Comparison of ENCODE assay signal across 16 cellular contexts in the genomic region with DNA sequence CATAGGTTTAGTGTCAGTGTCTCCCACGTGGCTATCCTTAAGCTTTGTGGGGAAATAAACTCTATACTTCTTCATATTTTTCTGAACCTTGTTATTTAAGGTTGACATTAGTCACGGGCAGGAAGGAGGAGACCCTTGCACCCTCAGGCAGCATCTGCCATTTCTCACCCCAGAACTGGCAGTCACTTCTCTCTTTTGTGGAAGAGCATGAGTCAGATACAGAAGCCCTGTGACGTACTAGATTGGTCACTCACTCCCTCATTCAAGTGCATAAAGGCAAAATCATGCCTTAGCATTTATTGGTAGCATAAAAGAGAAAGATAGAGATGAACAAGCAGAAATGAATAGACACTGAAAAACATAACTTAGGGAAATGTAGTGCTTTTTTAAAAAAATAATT.
DNase-seq lines count a peak whose midpoint lies in the region; ATAC-seq and TF ChIP-seq lines count a peak whose summit lies in the region.
"Had no signal": no experiment of that assay in that cellular context is flagged by ENCODE, and none has a peak within 500 bp of the region (broad histone marks: within the 10 kb centered on the region; RNA-seq: fewer than 3 reads in every experiment).

No MANE protein-coding gene starts in this region.

- TF ChIP-seq POLR2A in breast epithelium (IDR thresholded peaks at IDR 0.05) (no peak), thyroid gland (IDR thresholded peaks at IDR 0.05) (no peak), tibial nerve (IDR thresholded peaks at IDR 0.05) (no peak)

- H3K36me3 Mint-ChIP-seq in MCF 10A (ENCODE audit: insufficient read depth, unreplicated experiment) (no peaks in the 10 kb centered on the region), endodermal cell (ENCODE audit: low read depth) (no peaks in the 10 kb centered on the region)
- no peaks in the 10 kb centered on the region for H3K36me3 Mint-ChIP-seq in activated T-helper 2 cell treated with anti-CD3 and anti-CD28 coated beads, Interferon-gamma antibody, Interleukin-2, Interleukin-4, amounts not matched to agents 10 μg/mL and 5 μg/mL and 100 μg/mL, durations not matched to agents 14 hours and 24 hours and 36 hours (ENCODE audit: low read depth)
- H3K36me3 Mint-ChIP-seq in stimulated activated effector memory CD8-positive, alpha-beta T cell treated with anti-CD3 and anti-CD28 coated beads, Interleukin-12 subunit alpha, Interleukin-12 subunit beta, amount 100 ng/mL, for 72 hours, result no peaks in the 10 kb centered on the region
- H3K36me3 Mint-ChIP-seq: activated naive CD8-positive, alpha-beta T cell treated with anti-CD3 and anti-CD28 coated beads, Interleukin-2, amount 10 ng/mL, durations not matched to agents 7 days and 5 days; natural killer cell treated with Interleukin-12 subunit alpha and Interleukin-12 subunit beta and Interleukin-15 and Interleukin-18, amount 100 ng/mL, for 72 hours had no signal

- no peak overlapping the region for H3K27ac ChIP-seq in breast epithelium
- no peak overlapping the region for H3K27ac ChIP-seq in endodermal cell (ENCODE audit: low read depth, low read length)
- H3K27ac ChIP-seq in thyroid gland, result no peak overlapping the region
- H3K27ac ChIP-seq in tibial nerve, result no peak overlapping the region
- H3K27ac ChIP-seq: left ventricle myocardium inferior, SJSA1, upper lobe of right lung had no signal

- no peak for TF ChIP-seq EP300 in tibial nerve (IDR thresholded peaks at IDR 0.05)

- H3K4me3 ChIP-seq in breast epithelium (no peak overlapping the region), endodermal cell (ENCODE audit: low read length) (no peak overlapping the region), thyroid gland (replicated peaks in 1 of 3) (no peak overlapping the region), tibial nerve (no peak overlapping the region)
- H3K4me3 ChIP-seq: left ventricle myocardium inferior, SJSA1, upper lobe of right lung had no signal

- CTCF ChIA-PET in MCF 10A (lab: Yijun Ruan, JAX), result no interaction called here

- intact Hi-C loops in MCF 10A (cut with micrococcal nuclease), result no loop called here
- intact Hi-C loops in breast epithelium (cut with DNase I; ENCODE audit: low total_unique reads), result loop anchor here (2.0 kb wide), 1 partner anchor 41 kb away; no protein-coding TSS in a partner anchor
- intact Hi-C loops in activated T-helper 2 cell treated with anti-CD3 and anti-CD28 coated beads, Interferon-gamma antibody, Interleukin-2, Interleukin-4, amounts not matched to agents 10 μg/mL and 5 μg/mL and 100 μg/mL, durations not matched to agents 14 hours and 24 hours and 36 hours (cut with micrococcal nuclease), result loop anchor here (5.0 kb wide), 2 partner anchors 201 to 291 kb away; no protein-coding TSS in a partner anchor
- intact Hi-C loops in thyroid gland (cut with DNase I), result no loop called here

- H3K9me3 ChIP-seq in breast epithelium (no peaks in the 10 kb centered on the region), endodermal cell (ENCODE audit: control insufficient read depth, low read length) (no peaks in the 10 kb centered on the region), thyroid gland (no peaks in the 10 kb centered on the region), tibial nerve (no peaks in the 10 kb centered on the region)
- H3K9me3 ChIP-seq: left ventricle myocardium inferior, SJSA1, upper lobe of right lung had no signal

- TF ChIP-seq CTCF in MCF 10A (IDR thresholded peaks at IDR 0.05; ENCODE audit: unreplicated experiment) (no peak), breast epithelium (IDR thresholded peaks at IDR 0.05) (no peak), endodermal cell (conservative IDR thresholded peaks at IDR 0.05) (no peak), thyroid gland (IDR thresholded peaks at IDR 0.05) (no peak), tibial nerve (IDR thresholded peaks at IDR 0.05) (no peak)

- H3K27me3 Mint-ChIP-seq in MCF 10A (ENCODE audit: insufficient read depth, unreplicated experiment), result no peaks in the 10 kb centered on the region
- H3K27me3 Mint-ChIP-seq in activated T-helper 2 cell treated with anti-CD3 and anti-CD28 coated beads, Interferon-gamma antibody, Interleukin-2, Interleukin-4, amounts not matched to agents 10 μg/mL and 5 μg/mL and 100 μg/mL, durations not matched to agents 14 hours and 24 hours and 36 hours (ENCODE audit: low read depth), result no peaks in the 10 kb centered on the region
- H3K27me3 Mint-ChIP-seq in endodermal cell (ENCODE audit: insufficient read depth), result no peaks in the 10 kb centered on the region
- H3K27me3 Mint-ChIP-seq: activated naive CD8-positive, alpha-beta T cell treated with anti-CD3 and anti-CD28 coated beads, Interleukin-2, amount 10 ng/mL, durations not matched to agents 7 days and 5 days had no signal

- H3K4me1 Mint-ChIP-seq in MCF 10A (ENCODE audit: insufficient read depth, unreplicated experiment) (peaks cover 5% of the 10 kb centered on the region), endodermal cell (peaks cover 5% of the 10 kb centered on the region)
- H3K4me1 Mint-ChIP-seq in activated T-helper 2 cell treated with anti-CD3 and anti-CD28 coated beads, Interferon-gamma antibody, Interleukin-2, Interleukin-4, amounts not matched to agents 10 μg/mL and 5 μg/mL and 100 μg/mL, durations not matched to agents 14 hours and 24 hours and 36 hours (ENCODE audit: low read depth), result peaks cover 16% of the 10 kb centered on the region
- peaks cover 6% of the 10 kb centered on the region for H3K4me1 Mint-ChIP-seq in stimulated activated effector memory CD8-positive, alpha-beta T cell treated with anti-CD3 and anti-CD28 coated beads, Interleukin-12 subunit alpha, Interleukin-12 subunit beta, amount 100 ng/mL, for 72 hours
- H3K4me1 Mint-ChIP-seq: activated naive CD8-positive, alpha-beta T cell treated with anti-CD3 and anti-CD28 coated beads, Interleukin-2, amount 10 ng/mL, durations not matched to agents 7 days and 5 days had no signal

- H3K4me1 ChIP-seq in breast epithelium, result no peaks in the 10 kb centered on the region
- no peaks in the 10 kb centered on the region for H3K4me1 ChIP-seq in endodermal cell (ENCODE audit: control insufficient read depth, insufficient read depth, low read length)
- no peaks in the 10 kb centered on the region for H3K4me1 ChIP-seq in thyroid gland
- H3K4me1 ChIP-seq in tibial nerve, result no peaks in the 10 kb centered on the region
- H3K4me1 ChIP-seq: left ventricle myocardium inferior, SJSA1, upper lobe of right lung had no signal

- WGBS in endodermal cell (ENCODE audit: insufficient coverage in 1 of 2, insufficient read length in 1 of 2), 2 experiments, result 57% methylated on average over 3 of the region's 3 CpGs; no CpG with 5 or more reads in 1 of the 2 experiments
- 53 to 57% methylated on average over 3 of the region's 3 CpGs for WGBS in thyroid gland, 2 donors
- whole genome bisulfite sequencing in tibial nerve, 2 donors, result 44 to 54% methylated on average over 3 of the region's 3 CpGs

- H3K9me3 Mint-ChIP-seq in MCF 10A (ENCODE audit: unreplicated experiment) (no peaks in the 10 kb centered on the region), endodermal cell (no peaks in the 10 kb centered on the region)
- no peaks in the 10 kb centered on the region for H3K9me3 Mint-ChIP-seq in activated T-helper 2 cell treated with anti-CD3 and anti-CD28 coated beads, Interferon-gamma antibody, Interleukin-2, Interleukin-4, amounts not matched to agents 10 μg/mL and 5 μg/mL and 100 μg/mL, durations not matched to agents 14 hours and 24 hours and 36 hours
- H3K9me3 Mint-ChIP-seq in stimulated activated effector memory CD8-positive, alpha-beta T cell treated with anti-CD3 and anti-CD28 coated beads, Interleukin-12 subunit alpha, Interleukin-12 subunit beta, amount 100 ng/mL, for 72 hours, result no peaks in the 10 kb centered on the region
- H3K9me3 Mint-ChIP-seq: activated naive CD8-positive, alpha-beta T cell treated with anti-CD3 and anti-CD28 coated beads, Interleukin-2, amount 10 ng/mL, durations not matched to agents 7 days and 5 days; HFFc6; natural killer cell treated with Interleukin-12 subunit alpha and Interleukin-12 subunit beta and Interleukin-15 and Interleukin-18, amount 100 ng/mL, for 72 hours had no signal

- no peak overlapping the region for H3K9ac ChIP-seq in endodermal cell (ENCODE audit: extremely low read depth, low read length, poor library complexity, severe bottlenecking)

- DNase-seq in MCF 10A (ENCODE audit: unreplicated experiment) (peak; percentile 39), breast epithelium (ENCODE audit: low spot score in 2 of 2) (no peak), endodermal cell (no peak), thyroid gland (no peak), tibial nerve (ENCODE audit: low spot score in 2 of 2) (no peak)
- no peak for DNase-seq in activated T-helper 2 cell treated with anti-CD3 and anti-CD28 coated beads, Interferon-gamma antibody, Interleukin-2, Interleukin-4, amounts not matched to agents 10 μg/mL and 5 μg/mL and 100 μg/mL, durations not matched to agents 14 hours and 24 hours and 36 hours (ENCODE audit: low spot score)
- DNase-seq in stimulated activated effector memory CD8-positive, alpha-beta T cell treated with anti-CD3 and anti-CD28 coated beads, Interleukin-12 subunit alpha, Interleukin-12 subunit beta, amount 100 ng/mL, for 72 hours (ENCODE audit: low spot score in 2 of 2), result no peak
- DNase-seq: activated naive CD8-positive, alpha-beta T cell treated with anti-CD3 and anti-CD28 coated beads, Interleukin-2, amount 10 ng/mL, durations not matched to agents 7 days and 5 days; HFFc6; left ventricle myocardium inferior; NCI-H1694 treated with DMSO at 0.1 percent for 48 hours; NCI-H526; upper lobe of right lung had no signal

- H3K36me3 ChIP-seq in breast epithelium (no peaks in the 10 kb centered on the region), endodermal cell (ENCODE audit: control insufficient read depth, insufficient read depth, low read length) (no peaks in the 10 kb centered on the region), thyroid gland (no peaks in the 10 kb centered on the region), tibial nerve (no peaks in the 10 kb centered on the region)
- H3K36me3 ChIP-seq: left ventricle myocardium inferior, SJSA1, upper lobe of right lung had no signal

- POLR2A ChIA-PET in MCF 10A (lab: Yijun Ruan, JAX), result interaction anchor here (0.6 kb wide), 1 partner anchor 505 kb away, joined by 3 read pairs; no protein-coding TSS in a partner anchor

- peak; percentile 64 for ATAC-seq in HG03469 (IDR thresholded peaks at IDR 0.05; ENCODE audit: unreplicated experiment)
- ATAC-seq in stimulated activated effector memory CD8-positive, alpha-beta T cell treated with anti-CD3 and anti-CD28 coated beads, Interleukin-12 subunit alpha, Interleukin-12 subunit beta, amount 100 ng/mL, for 72 hours, result peak; percentile 91
- ATAC-seq: upper lobe of right lung had no signal

- H3K4me3 Mint-ChIP-seq in MCF 10A (ENCODE audit: unreplicated experiment) (no peak overlapping the region), endodermal cell (no peak overlapping the region)
- H3K4me3 Mint-ChIP-seq in activated T-helper 2 cell treated with anti-CD3 and anti-CD28 coated beads, Interferon-gamma antibody, Interleukin-2, Interleukin-4, amounts not matched to agents 10 μg/mL and 5 μg/mL and 100 μg/mL, durations not matched to agents 14 hours and 24 hours and 36 hours (ENCODE audit: low read depth), result no peak overlapping the region
- H3K4me3 Mint-ChIP-seq in stimulated activated effector memory CD8-positive, alpha-beta T cell treated with anti-CD3 and anti-CD28 coated beads, Interleukin-12 subunit alpha, Interleukin-12 subunit beta, amount 100 ng/mL, for 72 hours, result no peak overlapping the region
- H3K4me3 Mint-ChIP-seq: activated naive CD8-positive, alpha-beta T cell treated with anti-CD3 and anti-CD28 coated beads, Interleukin-2, amount 10 ng/mL, durations not matched to agents 7 days and 5 days; HFFc6; natural killer cell treated with Interleukin-12 subunit alpha and Interleukin-12 subunit beta and Interleukin-15 and Interleukin-18, amount 100 ng/mL, for 72 hours had no signal

- no TSS peak for BruUV-seq in MCF 10A (replicated peaks; lab: Mats Ljungman, UMichigan)

- no peak overlapping the region for H3K27ac Mint-ChIP-seq in MCF 10A (ENCODE audit: low read depth, unreplicated experiment)
- peak overlapping the region; percentile 0 for H3K27ac Mint-ChIP-seq in activated T-helper 2 cell treated with anti-CD3 and anti-CD28 coated beads, Interferon-gamma antibody, Interleukin-2, Interleukin-4, amounts not matched to agents 10 μg/mL and 5 μg/mL and 100 μg/mL, durations not matched to agents 14 hours and 24 hours and 36 hours
- H3K27ac Mint-ChIP-seq in stimulated activated effector memory CD8-positive, alpha-beta T cell treated with anti-CD3 and anti-CD28 coated beads, Interleukin-12 subunit alpha, Interleukin-12 subunit beta, amount 100 ng/mL, for 72 hours, result no peak overlapping the region
- no peak overlapping the region for H3K27ac Mint-ChIP-seq in endodermal cell
- H3K27ac Mint-ChIP-seq: activated naive CD8-positive, alpha-beta T cell treated with anti-CD3 and anti-CD28 coated beads, Interleukin-2, amount 10 ng/mL, durations not matched to agents 7 days and 5 days; HFFc6 had no signal

- H3K27me3 ChIP-seq in breast epithelium, result no peaks in the 10 kb centered on the region
- H3K27me3 ChIP-seq in endodermal cell (ENCODE audit: control insufficient read depth, insufficient read depth, low read length, poor library complexity, severe bottlenecking), result no peaks in the 10 kb centered on the region
- H3K27me3 ChIP-seq in thyroid gland, result no peaks in the 10 kb centered on the region
- no peaks in the 10 kb centered on the region for H3K27me3 ChIP-seq in tibial nerve
- H3K27me3 ChIP-seq: SJSA1, upper lobe of right lung had no signal

Comparison
In these comparisons a context has a peak if more than half of its experiments do, and no peak if none do; other contexts are left out.
1. intact Hi-C loops: an anchor here in breast epithelium (2.0 kb wide) and activated T-helper 2 cell treated with anti-CD3 and anti-CD28 coated beads, Interferon-gamma antibody, Interleukin-2, Interleukin-4, amounts not matched to agents 10 μg/mL and 5 μg/mL and 100 μg/mL, durations not matched to agents 14 hours and 24 hours and 36 hours (5.0 kb wide); none called in MCF 10A and thyroid gland.